9 cellular contexts compared by ENCODE assay signal in genomic region chr5:38468202-38468656, GRCh38.
DNase-seq lines count a peak whose midpoint lies in the region; ATAC-seq and TF ChIP-seq lines count a peak whose summit lies in the region.
"Had no signal": no experiment of that assay in that cellular context is flagged by ENCODE, and none has a peak within 500 bp of the region (broad histone marks: within the 10 kb centered on the region; RNA-seq: fewer than 3 reads in every experiment).

No MANE protein-coding gene starts in this region.

- no peak overlapping the region for H3K4me3 Mint-ChIP-seq in mesothelial cell of epicardium

- TF ChIP-seq EP300 in upper lobe of left lung (IDR thresholded peaks at IDR 0.05), result no peak

- H3K36me3 Mint-ChIP-seq in mesothelial cell of epicardium, result no peaks in the 10 kb centered on the region

- no peaks in the 10 kb centered on the region for H3K27me3 Mint-ChIP-seq in mesothelial cell of epicardium (ENCODE audit: low read depth)

- H3K27me3 ChIP-seq in MG63 (no peaks in the 10 kb centered on the region), upper lobe of left lung (no peaks in the 10 kb centered on the region)

- TF ChIP-seq CTCF in mesothelial cell of epicardium (IDR thresholded peaks at IDR 0.05; ENCODE audit: unreplicated experiment) (no peak), upper lobe of left lung (IDR thresholded peaks at IDR 0.05) (no peak)

- peaks cover 14% of the 10 kb centered on the region for H3K4me1 Mint-ChIP-seq in mesothelial cell of epicardium

- peak overlapping the region; percentile 78 to 85 (median 81) for H3K27ac ChIP-seq in upper lobe of left lung

- no peaks in the 10 kb centered on the region for H3K9me3 Mint-ChIP-seq in mesothelial cell of epicardium

- H3K4me1 ChIP-seq in upper lobe of left lung, result peaks cover 28 to 45% (median 33%) of the 10 kb centered on the region in 4 donors

- H3K4me3 ChIP-seq in MG63, result no peak overlapping the region
- no peak overlapping the region for H3K4me3 ChIP-seq in upper lobe of left lung
- H3K4me3 ChIP-seq: GM12878 had no signal

- ATAC-seq in upper lobe of left lung (ENCODE audit: low FRiP score in 2 of 2), result peak in 1 of 2 donors; percentile 75
- ATAC-seq in HG02852 (IDR thresholded peaks at IDR 0.05; ENCODE audit: unreplicated experiment), result no peak
- ATAC-seq in GM19035 (IDR thresholded peaks at IDR 0.05; ENCODE audit: unreplicated experiment), result no peak
- no peak for ATAC-seq in GM18505 (IDR thresholded peaks at IDR 0.05; ENCODE audit: unreplicated experiment)
- ATAC-seq: GM12878 had no signal

- no peaks in the 10 kb centered on the region for H3K36me3 ChIP-seq in MG63
- H3K36me3 ChIP-seq in upper lobe of left lung, result no peaks in the 10 kb centered on the region

- no peak for TF ChIP-seq POLR2A in upper lobe of left lung (IDR thresholded peaks at IDR 0.05)
- TF ChIP-seq POLR2A in GM18505 (IDR thresholded peaks at IDR 0.05; ENCODE audit: borderline replicate concordance, extremely low read depth, insufficient read depth, insufficient read length), result no peak

- WGBS in upper lobe of left lung, 2 donors, result 82% methylated on average over 5 to 11 of the region's 11 CpGs

- H3K27ac Mint-ChIP-seq in mesothelial cell of epicardium, result peak overlapping the region; percentile 78

- H3K9me3 ChIP-seq in MG63, result no peaks in the 10 kb centered on the region
- H3K9me3 ChIP-seq in upper lobe of left lung, result no peaks in the 10 kb centered on the region

- DNase-seq in MG63 (peak; percentile 92), dedifferentiated amniotic fluid mesenchymal stem cell (ENCODE audit: extremely low spot score) (peak; percentile 71), mesothelial cell of epicardium (ENCODE audit: low spot score in 2 of 2, unreplicated experiment in 2 of 2) (no peak), upper lobe of left lung (no peak), DMS 273 (lab: John Stamatoyannopoulos, UW; ENCODE audit: unreplicated experiment) (no peak)

Comparison
In these comparisons a context has a peak if more than half of its experiments do, and no peak if none do; other contexts are left out.
1. DNase-seq: peak in MG63 (single experiment) and dedifferentiated amniotic fluid mesenchymal stem cell (single experiment); none in mesothelial cell of epicardium (0 of 2), upper lobe of left lung (0 of 2) and DMS 273 (single experiment).